Comparison of ENCODE assay signal across 8 cellular contexts in genomic region chr11:64146036-64146943, GRCh38. TPM values are rescaled to one million over a fixed set of nuclear protein-coding genes. Genes with fewer than 3 reads are reported as not detected.
DNase-seq lines count a peak whose midpoint lies in the region; ATAC-seq, FAIRE-seq and TF ChIP-seq lines count a peak whose summit lies in the region.

No MANE protein-coding gene starts in this region.

- FAIRE-seq in astrocyte (lab: Jason Lieb, UNC) (no peak), keratinocyte (lab: Jason Lieb, UNC) (no peak)

- H2AFZ ChIP-seq in astrocyte (ENCODE audit: low read depth, low read length): no peak overlapping the region
- H2AFZ ChIP-seq in keratinocyte (ENCODE audit: control insufficient read depth, low read length): no peak overlapping the region

- H3K27me3 ChIP-seq in MG63 (no peaks in the 10 kb centered on the region), astrocyte (ENCODE audit: insufficient read depth, low read length) (no peaks in the 10 kb centered on the region), keratinocyte (ENCODE audit: control insufficient read depth, extremely low read depth, insufficient read depth, low read length) (no peaks in the 10 kb centered on the region)

- peaks cover 15% of the 10 kb centered on the region for H4K20me1 ChIP-seq in astrocyte (ENCODE audit: insufficient read depth, low read length)
- H4K20me1 ChIP-seq in keratinocyte (ENCODE audit: control insufficient read depth, extremely low read depth, insufficient read depth, low read length): no peaks in the 10 kb centered on the region

- no peak overlapping the region for H3K27ac Mint-ChIP-seq in astrocyte (ENCODE audit: unreplicated experiment)

- H3K4me3 Mint-ChIP-seq in astrocyte (ENCODE audit: unreplicated experiment): peak overlapping the region; percentile 1

- no peaks in the 10 kb centered on the region for H3K9me3 Mint-ChIP-seq in astrocyte (ENCODE audit: unreplicated experiment)

- DNase-seq in EL (peak; percentile 49), MG63 (peak; percentile 33), T-helper 9 cell (peak; percentile 53), astrocyte (ENCODE audit: low read depth) (no peak), keratinocyte (ENCODE audit: low read depth, low spot score) (peak; percentile 9), dedifferentiated amniotic fluid mesenchymal stem cell (ENCODE audit: extremely low spot score) (no peak)
- DNase-seq in stimulated activated CD4-positive, alpha-beta T cell treated with anti-CD3 and anti-CD28 coated beads, TNF-alpha, amount 100 ng/mL, for 4 hours (ENCODE audit: low read depth in 3 of 3): peak; percentile 25 to 39 (median 33)

- H3K27ac ChIP-seq in astrocyte (ENCODE audit: low read depth, low read length) (no peak overlapping the region), keratinocyte (ENCODE audit: control insufficient read depth, insufficient read depth, low read length) (no peak overlapping the region)

- H3K79me2 ChIP-seq in astrocyte (ENCODE audit: insufficient read depth, low read length) (no peaks in the 10 kb centered on the region), keratinocyte (ENCODE audit: control insufficient read depth, insufficient read depth, low read length) (no peaks in the 10 kb centered on the region)

- H3K4me3 ChIP-seq in MG63 (no peak overlapping the region), astrocyte (ENCODE audit: insufficient read depth, low read depth, low read length) (no peak overlapping the region), keratinocyte (ENCODE audit: control insufficient read depth in 2 of 3, extremely low read depth in 1 of 3, insufficient read depth in 2 of 3, low read depth in 1 of 3, low read length in 3 of 3) (no peak overlapping the region)

- no peaks in the 10 kb centered on the region for H3K9me1 ChIP-seq in keratinocyte (ENCODE audit: control insufficient read depth, extremely low read depth, insufficient read depth, low read length)

- H3K9me3 ChIP-seq in MG63: no peaks in the 10 kb centered on the region
- H3K9me3 ChIP-seq in astrocyte (ENCODE audit: insufficient read depth, low read depth, low read length): no peaks in the 10 kb centered on the region
- no peaks in the 10 kb centered on the region for H3K9me3 ChIP-seq in keratinocyte (ENCODE audit: control insufficient read depth, low read depth, low read length)

- H3K4me1 ChIP-seq in astrocyte (ENCODE audit: insufficient read depth, low read length) (no peaks in the 10 kb centered on the region), keratinocyte (ENCODE audit: control insufficient read depth, extremely low read depth, insufficient read depth, low read length) (no peaks in the 10 kb centered on the region)

- H3K4me1 Mint-ChIP-seq in astrocyte (ENCODE audit: low read depth, unreplicated experiment): no peaks in the 10 kb centered on the region

- H3K36me3 ChIP-seq in MG63 (no peaks in the 10 kb centered on the region), astrocyte (ENCODE audit: insufficient read depth, low read length) (no peaks in the 10 kb centered on the region), keratinocyte (ENCODE audit: control insufficient read depth in 2 of 2, extremely low read depth in 1 of 2, insufficient read depth in 2 of 2, low read length in 2 of 2) (no peaks in the 10 kb centered on the region)

- H3K36me3 Mint-ChIP-seq in astrocyte (ENCODE audit: low read depth, unreplicated experiment): no peaks in the 10 kb centered on the region

- TF ChIP-seq CTCF in astrocyte (IDR thresholded peaks at IDR 0.05; ENCODE audit: insufficient read depth, low read depth, low read length) (peak; percentile 55), keratinocyte (optimal IDR thresholded peaks at IDR 0.05 in 1 of 3, IDR thresholded peaks at IDR 0.05 in 1 of 3, conservative IDR thresholded peaks at IDR 0.05 in 1 of 3; ENCODE audit: extremely low read depth in 1 of 3, insufficient read depth in 2 of 3, low read length in 3 of 3) (peak; percentile 83 to 94 (median 92))

- H3K9ac ChIP-seq in astrocyte (ENCODE audit: low read length): no peak overlapping the region
- no peak overlapping the region for H3K9ac ChIP-seq in keratinocyte (ENCODE audit: control insufficient read depth, extremely low read depth, insufficient read depth, low read length)

- dilution Hi-C loops in keratinocyte (cut with MboI; ENCODE audit: extremely low pct_ligation_motif_present, low sequenced_read_pairs): no loop called here

- H3K4me2 ChIP-seq in astrocyte (ENCODE audit: low read length) (no peak overlapping the region), keratinocyte (ENCODE audit: control insufficient read depth, extremely low read depth, insufficient read depth, low read depth, low read length) (no peak overlapping the region)

- H3K27me3 Mint-ChIP-seq in astrocyte (ENCODE audit: low read depth, unreplicated experiment): peaks cover 46% of the 10 kb centered on the region

- no peak for ATAC-seq in GM18867 (IDR thresholded peaks at IDR 0.05; ENCODE audit: unreplicated experiment)

RNA-seq across cellular contexts. Expression of gene MACROD1, which starts 19.6 kb away (rescaled TPM):
- total RNA-seq in MG63 (2014; rRNA removed; shearing (Covaris generic); ENCODE audit: low replicate concordance): 14.1 and 44.1 TPM in 2 replicates
- total RNA-seq in astrocyte: 3.4 and 5.1 TPM in 2 replicates
- polyA plus RNA-seq in keratinocyte: 2.7 to 6.7 TPM (median 4.6 TPM) in 3 replicates
- polyA plus RNA-seq in keratinocyte (2011; ENCODE audit: low read depth): 28.4 TPM
- polyA plus RNA-seq in keratinocyte (2011; cell fraction: cytosol; rRNA removed): 1.4 and 3.4 TPM in 2 replicates
- 2.3 and 2.4 TPM in 2 replicates for polyA plus RNA-seq in keratinocyte (2011; cell fraction: nucleus; rRNA removed)
- 6.9 and 18.7 TPM in 2 replicates for polyA plus RNA-seq in keratinocyte (2012; ENCODE audit: low replicate concordance)
- 1.5 to 1.9 TPM in 2 of 3 replicates, not detected in the other for polyA minus RNA-seq in keratinocyte
- 17.3 TPM for polyA minus RNA-seq in keratinocyte (2011; cell fraction: cytosol; rRNA and poly(A)+ RNA removed)
- polyA minus RNA-seq in keratinocyte (2011; cell fraction: nucleus; rRNA and poly(A)+ RNA removed): 1.6 and 3.3 TPM in 2 replicates

RNA-seq across cellular contexts. Expression of gene STIP1, which starts 39.7 kb away (rescaled TPM):
- 254 and 287 TPM in 2 replicates for total RNA-seq in MG63 (2014; rRNA removed; shearing (Covaris generic); ENCODE audit: low replicate concordance)
- total RNA-seq in astrocyte: 179 and 200 TPM in 2 replicates
- 157 to 215 TPM (median 206 TPM) in 3 replicates for polyA plus RNA-seq in keratinocyte
- polyA plus RNA-seq in keratinocyte (2011; ENCODE audit: low read depth): 97.8 TPM
- 136 and 190 TPM in 2 replicates for polyA plus RNA-seq in keratinocyte (2011; cell fraction: cytosol; rRNA removed)
- 162 TPM in 2 replicates for polyA plus RNA-seq in keratinocyte (2011; cell fraction: nucleus; rRNA removed)
- polyA plus RNA-seq in keratinocyte (2012; ENCODE audit: low replicate concordance): 128 and 202 TPM in 2 replicates
- polyA minus RNA-seq in keratinocyte: 149 to 312 TPM (median 240 TPM) in 3 replicates
- 114 TPM for polyA minus RNA-seq in keratinocyte (2011; cell fraction: cytosol; rRNA and poly(A)+ RNA removed)
- polyA minus RNA-seq in keratinocyte (2011; cell fraction: nucleus; rRNA and poly(A)+ RNA removed): 110 and 149 TPM in 2 replicates

Comparison
In these comparisons a context has a peak if more than half of its experiments do, and no peak if none do; other contexts are left out.
1. DNase-seq: peak in EL (single experiment), MG63 (single experiment), T-helper 9 cell (single experiment), keratinocyte (single experiment) and stimulated activated CD4-positive, alpha-beta T cell treated with anti-CD3 and anti-CD28 coated beads, TNF-alpha, amount 100 ng/mL, for 4 hours (3 of 3); none in astrocyte (single experiment) and dedifferentiated amniotic fluid mesenchymal stem cell (single experiment).